29 cellular contexts compared by ENCODE assay signal in genomic region chr22:31215018-31215535, GRCh38. TPM values are rescaled to one million over a fixed set of nuclear protein-coding genes. Genes with fewer than 3 reads are reported as not detected.
A peak's percentile ranks its signal among the peaks of the same experiment; 100 is the strongest.
DNase-seq lines count a peak whose midpoint lies in the region; ATAC-seq, FAIRE-seq and TF ChIP-seq lines count a peak whose summit lies in the region.
"Had no signal": no experiment of that assay in that cellular context is flagged by ENCODE, and none has a peak within 500 bp of the region (broad histone marks: within the 10 kb centered on the region; RNA-seq: fewer than 3 reads in every experiment).

No MANE protein-coding gene starts in this region.

- 13 to 68% (median 44%) methylated on average over 6 of the region's 6 CpGs for WGBS in small intestine, 3 donors
- 98% methylated on average over 6 of the region's 6 CpGs for WGBS in mesenchymal stem cell

- H3K36me3 Mint-ChIP-seq in CD14-positive monocyte (peaks cover 16 to 17% of the 10 kb centered on the region in 2 donors), T-cell (peaks cover under 1% of the 10 kb centered on the region)
- H3K36me3 Mint-ChIP-seq: stimulated activated naive B cell treated with anti-CD40 and anti-IgM and Interleukin-4, amounts not matched to agents 10 μg/mL and 1 μg/mL and 100 μg/mL, for 72 hours had no signal

- no peak overlapping the region for H2BK120ac ChIP-seq in mesenchymal stem cell (ENCODE audit: low read depth, low read length)

- H3K9ac ChIP-seq in mesenchymal stem cell (ENCODE audit: low read length): no peak overlapping the region

- no peak overlapping the region for H2BK15ac ChIP-seq in mesenchymal stem cell (ENCODE audit: low read depth, poor library complexity, severe bottlenecking)

- peaks cover 75% of the 10 kb centered on the region for H3K4me1 Mint-ChIP-seq in CD14-positive monocyte
- peaks cover 68 to 71% (median 70%) of the 10 kb centered on the region in 3 donors for H3K4me1 Mint-ChIP-seq in T-cell

- H3K27me3 ChIP-seq in small intestine (ENCODE audit: control insufficient read depth in 2 of 2, insufficient read depth in 2 of 2, low read length in 2 of 2) (no peaks in the 10 kb centered on the region), mesenchymal stem cell (ENCODE audit: control insufficient read depth in 1 of 2, insufficient read depth in 1 of 2, low read length in 2 of 2) (no peaks in the 10 kb centered on the region), H7 (ENCODE audit: control insufficient read depth, insufficient read depth, low read length) (no peaks in the 10 kb centered on the region)
- H3K27me3 ChIP-seq: MG63, ovary, testis had no signal

- H3K4me2 ChIP-seq in mesenchymal stem cell (ENCODE audit: low read length, poor library complexity, severe bottlenecking): no peak overlapping the region
- H3K4me2 ChIP-seq: GM23338 had no signal

- H3K27me3 Mint-ChIP-seq in CD14-positive monocyte (ENCODE audit: low read depth in 3 of 3) (peaks cover 0 to 4% (median 0%) of the 10 kb centered on the region in 3 donors), T-cell (no peaks in the 10 kb centered on the region)
- H3K27me3 Mint-ChIP-seq: activated B cell treated with CpG ODN at 0.5 μM for 24 hours; activated naive CD8-positive, alpha-beta T cell treated with anti-CD3 and anti-CD28 coated beads for 36 hours; activated T-cell treated with anti-CD3 and anti-CD28 coated beads, Interleukin-2, amount 50 U/mL, for 24 hours; stimulated activated naive B cell treated with anti-CD40 and anti-IgM and Interleukin-4, amounts not matched to agents 10 μg/mL and 1 μg/mL and 100 μg/mL, for 72 hours had no signal

- CTCF ChIA-PET in T-cell (lab: Charles Lee): interaction anchor here in 1 of 2 donors (0.7 kb wide), 1 partner anchor 12 kb away, joined by 4 read pairs; no protein-coding TSS in a partner anchor

- no peak overlapping the region for H4K8ac ChIP-seq in mesenchymal stem cell (ENCODE audit: low read length)

- H3K4ac ChIP-seq in mesenchymal stem cell (ENCODE audit: low read depth in 1 of 2, low read length in 2 of 2): no peak overlapping the region

- ATAC-seq in T-cell (replicated peaks in 1 of 4): no peak
- ATAC-seq in left colon: peak; percentile 36
- no peak for ATAC-seq in HG03108 (IDR thresholded peaks at IDR 0.05; ENCODE audit: unreplicated experiment)
- ATAC-seq: GM23338; K562; stimulated activated naive B cell treated with anti-CD40 and anti-IgM and Interleukin-4, amounts not matched to agents 10 μg/mL and 1 μg/mL and 100 μg/mL, for 72 hours had no signal

- POLR2A ChIA-PET in T-cell (lab: Charles Lee): interaction anchor here in 1 of 2 donors (0.7 kb wide), 1 partner anchor 1110 kb away, joined by 3 read pairs; no protein-coding TSS in a partner anchor

- no peak for FAIRE-seq in small intestine (lab: Jason Lieb, UNC)
- FAIRE-seq: islet of Langerhans, K562 had no signal

- peak overlapping the region in 6 of 7 donors; percentile 21 to 83 (median 72) for H3K27ac Mint-ChIP-seq in CD14-positive monocyte
- peak overlapping the region; percentile 12 to 61 for H3K27ac Mint-ChIP-seq in T-cell
- H3K27ac Mint-ChIP-seq: activated B cell treated with CpG ODN at 0.5 μM for 24 hours; activated naive CD8-positive, alpha-beta T cell treated with anti-CD3 and anti-CD28 coated beads for 36 hours; activated T-cell treated with anti-CD3 and anti-CD28 coated beads, Interleukin-2, amount 50 U/mL, for 24 hours; GM23338; nephron; stimulated activated naive B cell treated with anti-CD40 and anti-IgM and Interleukin-4, amounts not matched to agents 10 μg/mL and 1 μg/mL and 100 μg/mL, for 72 hours had no signal

- no peak overlapping the region for H3K4me3 ChIP-seq in small intestine (ENCODE audit: low read depth in 1 of 2, low read length in 2 of 2)
- H3K4me3 ChIP-seq in mesenchymal stem cell (ENCODE audit: insufficient read depth in 1 of 2, low read depth in 1 of 2, low read length in 2 of 2): no peak overlapping the region
- H3K4me3 ChIP-seq in H7 (ENCODE audit: insufficient read depth, low read depth, low read length): no peak overlapping the region
- H3K4me3 ChIP-seq: GM23338, K562, left ventricle myocardium inferior, MG63, ovary, testis had no signal

- H2AK5ac ChIP-seq in mesenchymal stem cell (ENCODE audit: low read length, severe bottlenecking): no peak overlapping the region

- DNase-seq in CD14-positive monocyte (ENCODE audit: low spot score) (no peak), T-cell (no peak), left colon (no peak), small intestine (peak; percentile 52), mesenchymal stem cell (no peak), H7 (no peak)
- DNase-seq: activated B cell treated with CpG ODN at 0.5 μM for 24 hours; activated CD4-positive, alpha-beta T cell treated with anti-CD3 and anti-CD28 coated beads, Interleukin-2, amount 50 U/mL, for 1 hour; activated gamma-delta T cell; activated naive CD8-positive, alpha-beta T cell treated with anti-CD3 and anti-CD28 coated beads for 36 hours; activated T-cell treated with anti-CD3 and anti-CD28 coated beads, Interleukin-2, amount 50 U/mL, for 24 hours; anterior cingulate cortex; Calu3; DND-41; effector memory CD4-positive, alpha-beta T cell; left ventricle myocardium inferior; MG63; NCI-H1105; NCI-H1930; NCI-H510A treated with DMSO at 0.1 percent for 48 hours; ovary; stimulated activated naive B cell treated with anti-CD40 and anti-IgM and Interleukin-4, amounts not matched to agents 10 μg/mL and 1 μg/mL and 100 μg/mL, for 72 hours; T-helper 9 cell; testis had no signal

- H3K9me3 ChIP-seq in small intestine (ENCODE audit: control insufficient read depth, low read depth): no peaks in the 10 kb centered on the region
- H3K9me3 ChIP-seq in mesenchymal stem cell (ENCODE audit: control insufficient read depth, low read length): no peaks in the 10 kb centered on the region
- H3K9me3 ChIP-seq: left ventricle myocardium inferior, MG63, ovary, testis had no signal

- peaks cover 33% of the 10 kb centered on the region for H3K79me1 ChIP-seq in mesenchymal stem cell (replicated peaks; ENCODE audit: low read length, poor library complexity, severe bottlenecking)

- H3K36me3 ChIP-seq in small intestine (ENCODE audit: control insufficient read depth in 2 of 2, insufficient read depth in 2 of 2, low read length in 2 of 2): no peaks in the 10 kb centered on the region
- H3K36me3 ChIP-seq in mesenchymal stem cell (ENCODE audit: control insufficient read depth in 1 of 2, insufficient read depth in 2 of 2, low read depth in 1 of 2, low read length in 2 of 2): peaks cover 0 to under 1% of the 10 kb centered on the region in 2 experiments
- no peaks in the 10 kb centered on the region; the same call in 1 of the 2 replicates for H3K36me3 ChIP-seq in H7 (replicated peaks; ENCODE audit: control insufficient read depth, insufficient read depth, low read length)
- H3K36me3 ChIP-seq: ovary had no signal

- H3K23ac ChIP-seq in mesenchymal stem cell (ENCODE audit: low read length in 2 of 2): no peak overlapping the region

- H4K91ac ChIP-seq in mesenchymal stem cell (ENCODE audit: low read length): no peak overlapping the region

- TF ChIP-seq CTCF in CD14-positive monocyte (IDR thresholded peaks at IDR 0.05): no peak

- H3K4me3 Mint-ChIP-seq in CD14-positive monocyte (no peak overlapping the region), T-cell (peak overlapping the region in 1 of 3 donors; percentile 7)
- H3K4me3 Mint-ChIP-seq: activated B cell treated with CpG ODN at 0.5 μM for 24 hours; activated naive CD8-positive, alpha-beta T cell treated with anti-CD3 and anti-CD28 coated beads for 36 hours; activated T-cell treated with anti-CD3 and anti-CD28 coated beads, Interleukin-2, amount 50 U/mL, for 24 hours; GM23338; stimulated activated naive B cell treated with anti-CD40 and anti-IgM and Interleukin-4, amounts not matched to agents 10 μg/mL and 1 μg/mL and 100 μg/mL, for 72 hours had no signal

- H3K14ac ChIP-seq in mesenchymal stem cell (ENCODE audit: low read length in 2 of 2): no peak overlapping the region

- H2BK12ac ChIP-seq in mesenchymal stem cell (ENCODE audit: low read length in 2 of 2): peak overlapping the region in 1 of 2 experiments; percentile 7

- H3K18ac ChIP-seq in mesenchymal stem cell (ENCODE audit: low read depth in 1 of 2, low read length in 2 of 2): no peak overlapping the region

- H2AFZ ChIP-seq in mesenchymal stem cell (ENCODE audit: low read depth, low read length): no peak overlapping the region
- H2AFZ ChIP-seq: GM23338 had no signal

- intact Hi-C loops in CD14-positive monocyte (cut with micrococcal nuclease) (loop anchor here in 1 of 2 donors (10.0 kb wide), 1 partner anchor 250 kb away; the partner anchor contains the start of genes MORC2 and TUG1), left colon (cut with DNase I, micrococcal nuclease) (loop anchor here in 1 of 2 donors (10.0 kb wide), 1 partner anchor 60 kb away; no protein-coding TSS in a partner anchor)

- H3K27ac ChIP-seq in small intestine (ENCODE audit: low read depth in 1 of 2, low read length in 1 of 2) (peak overlapping the region in 1 of 2 donors; percentile 59), mesenchymal stem cell (ENCODE audit: low read length, poor library complexity, severe bottlenecking) (no peak overlapping the region)
- H3K27ac ChIP-seq: left ventricle myocardium inferior, ovary, testis had no signal

- H3K9me3 Mint-ChIP-seq in CD14-positive monocyte: no peaks in the 10 kb centered on the region
- H3K9me3 Mint-ChIP-seq in T-cell: no peaks in the 10 kb centered on the region
- H3K9me3 Mint-ChIP-seq: activated B cell treated with CpG ODN at 0.5 μM for 24 hours; activated naive CD8-positive, alpha-beta T cell treated with anti-CD3 and anti-CD28 coated beads for 36 hours; activated T-cell treated with anti-CD3 and anti-CD28 coated beads, Interleukin-2, amount 50 U/mL, for 24 hours; GM23338; nephron; stimulated activated naive B cell treated with anti-CD40 and anti-IgM and Interleukin-4, amounts not matched to agents 10 μg/mL and 1 μg/mL and 100 μg/mL, for 72 hours had no signal

- no peak overlapping the region for H2BK5ac ChIP-seq in mesenchymal stem cell (ENCODE audit: low read depth, low read length, poor library complexity, severe bottlenecking)

- H3K4me1 ChIP-seq in small intestine (ENCODE audit: control insufficient read depth in 2 of 2, insufficient read depth in 1 of 2, low read depth in 1 of 2, low read length in 1 of 2): peaks cover 5 to 10% of the 10 kb centered on the region in 2 donors
- peaks cover 11% of the 10 kb centered on the region for H3K4me1 ChIP-seq in mesenchymal stem cell (ENCODE audit: control insufficient read depth, insufficient read depth, low read depth, low read length)

RNA-seq across cellular contexts. Expression of gene LIMK2, which starts 3.0 kb away (rescaled TPM):
- polyA plus RNA-seq in CD14-positive monocyte (10 to 100 TPM in 1 of 2 donors, 1 to 10 TPM in 1; 5.5 to 10.1 TPM), small intestine (10 to 100 TPM; 15.7 to 37.1 (median 21.1) TPM)
- total RNA-seq in T-cell (10 to 100 TPM; 21.5 to 31.5 (median 29.7) TPM), left colon (100 to 1,000 TPM; 102 to 142 TPM)
- polyA plus RNA-seq in mesenchymal stem cell (2013, experiment 1 of 2): 20.1 TPM
- polyA plus RNA-seq in mesenchymal stem cell (2013, experiment 2 of 2): 17.1 TPM
- total RNA-seq in H7 (2014; rRNA removed; shearing (Covaris generic)): 22.4 and 24.2 TPM in 2 replicates

RNA-seq across cellular contexts. Expression of gene RNF185, which starts 55.1 kb away (rescaled TPM):
- polyA plus RNA-seq in CD14-positive monocyte: 10 to 100 TPM; 26.1 to 26.5 TPM
- 10 to 100 TPM; 12.2 to 29.8 (median 25.9) TPM for total RNA-seq in T-cell
- 10 to 100 TPM; 36.6 to 40.5 TPM for total RNA-seq in left colon
- polyA plus RNA-seq in small intestine: 10 to 100 TPM; 18.3 to 34.9 (median 30.8) TPM
- 34.9 TPM for polyA plus RNA-seq in mesenchymal stem cell (2013, experiment 1 of 2)
- 35.2 TPM for polyA plus RNA-seq in mesenchymal stem cell (2013, experiment 2 of 2)
- 23.1 and 24.2 TPM in 2 replicates for total RNA-seq in H7 (2014; rRNA removed; shearing (Covaris generic))
